Comparison of ENCODE assay signal across 18 cellular contexts in the genomic region with DNA sequence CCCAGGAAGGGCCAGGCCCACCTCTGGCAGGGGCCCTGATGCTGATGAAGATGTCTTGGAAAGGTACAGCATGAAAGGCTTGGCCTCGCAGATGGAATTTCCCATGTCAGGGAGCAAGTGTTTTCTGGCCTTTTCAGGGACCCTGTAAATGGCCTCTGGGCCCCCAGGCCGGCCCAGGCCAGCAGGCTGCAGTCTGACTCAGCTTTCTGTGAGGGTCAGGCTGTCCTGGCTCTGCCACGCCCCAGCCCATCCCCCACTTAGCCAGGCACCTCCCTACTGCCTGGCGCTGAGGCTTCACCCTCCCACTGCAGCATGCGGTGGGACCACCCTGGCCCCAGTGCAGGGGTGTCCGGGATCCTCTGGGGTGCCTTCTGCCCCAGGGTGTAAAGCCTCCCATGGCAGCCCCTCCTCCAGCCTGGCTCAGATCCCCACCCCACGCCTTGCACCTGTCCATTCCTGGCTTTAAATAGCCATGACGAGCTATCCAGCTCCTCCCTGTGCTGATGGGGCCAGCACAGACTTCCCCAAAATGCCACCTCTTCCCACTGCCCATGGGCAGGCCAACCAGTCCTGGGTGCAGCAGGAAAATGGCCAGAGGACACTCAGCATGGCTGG. TPM values are rescaled to one million over a fixed set of nuclear protein-coding genes. Genes with fewer than 3 reads are reported as not detected.
"Had no signal": no experiment of that assay in that cellular context is flagged by ENCODE, and none has a peak within 500 bp of the region (broad histone marks: within the 10 kb centered on the region; RNA-seq: fewer than 3 reads in every experiment).

No MANE protein-coding gene starts in this region.

- H3K27ac ChIP-seq: skin epidermis, thyroid gland, uterus had no signal

- H3K36me3 Mint-ChIP-seq: natural killer cell treated with Interleukin-12 subunit alpha and Interleukin-12 subunit beta and Interleukin-15 and Interleukin-18, amount 100 ng/mL, for 72 hours had no signal

- ATAC-seq: natural killer cell treated with Interleukin-12 subunit alpha and Interleukin-12 subunit beta and Interleukin-15 and Interleukin-18, amount 100 ng/mL, for 72 hours had no signal

- H3K9me3 ChIP-seq: thyroid gland, uterus had no signal

- H3K9me3 Mint-ChIP-seq: activated B cell treated with CpG ODN at 0.5 μM for 24 hours; activated CD4-positive, alpha-beta T cell treated with anti-CD3 and anti-CD28 coated beads, Interleukin-2, amount 10 ng/mL, durations not matched to agents 24 days and 14 days; activated T-helper 1 cell treated with anti-CD3 and anti-CD28 coated beads, Interleukin-12 subunit alpha, Interleukin-12 subunit beta, Interleukin-2, Interleukin-4 antibody, amounts not matched to agents 30 ng/mL and 10 ng/mL and 1 ng/mL, durations not matched to agents 14 hours and 24 hours and 36 hours; natural killer cell treated with Interleukin-12 subunit alpha and Interleukin-12 subunit beta and Interleukin-15 and Interleukin-18, amount 100 ng/mL, for 72 hours; T-helper 1 cell treated with Interleukin-12 subunit alpha and Interleukin-12 subunit beta and Interleukin-4 antibody, amounts not matched to agents 30 μg/mL and 1 μg/mL, for 36 hours had no signal

- H3K27me3 ChIP-seq: thyroid gland, uterus had no signal

- H3K36me3 ChIP-seq: thyroid gland, uterus had no signal

- H3K4me3 ChIP-seq: skin epidermis, thyroid gland, uterus had no signal

- H3K4me1 Mint-ChIP-seq: activated B cell treated with CpG ODN at 0.5 μM for 24 hours; activated CD4-positive, alpha-beta T cell treated with anti-CD3 and anti-CD28 coated beads, Interleukin-2, amount 10 ng/mL, durations not matched to agents 24 days and 14 days had no signal

- FAIRE-seq: frontal cortex, TTC549 had no signal

- H3K27ac Mint-ChIP-seq: activated B cell treated with CpG ODN at 0.5 μM for 24 hours; activated CD4-positive, alpha-beta T cell treated with anti-CD3 and anti-CD28 coated beads, Interleukin-2, amount 10 ng/mL, durations not matched to agents 24 days and 14 days; activated T-helper 1 cell treated with anti-CD3 and anti-CD28 coated beads, Interleukin-12 subunit alpha, Interleukin-12 subunit beta, Interleukin-2, Interleukin-4 antibody, amounts not matched to agents 30 ng/mL and 10 ng/mL and 1 ng/mL, durations not matched to agents 14 hours and 24 hours and 36 hours; natural killer cell treated with Interleukin-12 subunit alpha and Interleukin-12 subunit beta and Interleukin-15 and Interleukin-18, amount 100 ng/mL, for 72 hours; T-helper 1 cell treated with Interleukin-12 subunit alpha and Interleukin-12 subunit beta and Interleukin-4 antibody, amounts not matched to agents 30 μg/mL and 1 μg/mL, for 36 hours had no signal

- H3K4me3 Mint-ChIP-seq: activated B cell treated with CpG ODN at 0.5 μM for 24 hours; activated CD4-positive, alpha-beta T cell treated with anti-CD3 and anti-CD28 coated beads, Interleukin-2, amount 10 ng/mL, durations not matched to agents 24 days and 14 days; activated T-helper 1 cell treated with anti-CD3 and anti-CD28 coated beads, Interleukin-12 subunit alpha, Interleukin-12 subunit beta, Interleukin-2, Interleukin-4 antibody, amounts not matched to agents 30 ng/mL and 10 ng/mL and 1 ng/mL, durations not matched to agents 14 hours and 24 hours and 36 hours; natural killer cell treated with Interleukin-12 subunit alpha and Interleukin-12 subunit beta and Interleukin-15 and Interleukin-18, amount 100 ng/mL, for 72 hours; T-helper 1 cell treated with Interleukin-12 subunit alpha and Interleukin-12 subunit beta and Interleukin-4 antibody, amounts not matched to agents 30 μg/mL and 1 μg/mL, for 36 hours had no signal

- DNase-seq: activated B cell treated with CpG ODN at 0.5 μM for 24 hours; activated naive CD4-positive, alpha-beta T cell; central memory CD4-positive, alpha-beta T cell; cortex of kidney; effector CD8-positive, alpha-beta T cell; stimulated activated CD4-positive, alpha-beta T cell treated with anti-CD3 and anti-CD28 coated beads, Interleukin-4, amount 100 ng/mL, for 4 hours; thyroid gland; uterus had no signal

- H3K4me1 ChIP-seq: thyroid gland, uterus had no signal

RNA-seq across cellular contexts. Expression of gene GATA5, which starts 35.6 kb away (rescaled TPM):
- total RNA-seq: activated B cell treated with CpG ODN at 0.5 μM for 24 hours; activated CD4-positive, alpha-beta T cell treated with anti-CD3 and anti-CD28 coated beads, Interleukin-2, amount 10 ng/mL, durations not matched to agents 24 days and 14 days; activated T-helper 1 cell treated with anti-CD3 and anti-CD28 coated beads, Interleukin-12 subunit alpha, Interleukin-12 subunit beta, Interleukin-2, Interleukin-4 antibody, amounts not matched to agents 30 ng/mL and 10 ng/mL and 1 ng/mL, durations not matched to agents 14 hours and 24 hours and 36 hours; frontal cortex; lung microvascular endothelial cell; mononuclear cell; natural killer cell treated with Interleukin-12 subunit alpha and Interleukin-12 subunit beta and Interleukin-15 and Interleukin-18, amount 100 ng/mL, for 72 hours; osteoblast had no signal
